Comparison of ENCODE assay signal across 8 cellular contexts in the genomic region with DNA sequence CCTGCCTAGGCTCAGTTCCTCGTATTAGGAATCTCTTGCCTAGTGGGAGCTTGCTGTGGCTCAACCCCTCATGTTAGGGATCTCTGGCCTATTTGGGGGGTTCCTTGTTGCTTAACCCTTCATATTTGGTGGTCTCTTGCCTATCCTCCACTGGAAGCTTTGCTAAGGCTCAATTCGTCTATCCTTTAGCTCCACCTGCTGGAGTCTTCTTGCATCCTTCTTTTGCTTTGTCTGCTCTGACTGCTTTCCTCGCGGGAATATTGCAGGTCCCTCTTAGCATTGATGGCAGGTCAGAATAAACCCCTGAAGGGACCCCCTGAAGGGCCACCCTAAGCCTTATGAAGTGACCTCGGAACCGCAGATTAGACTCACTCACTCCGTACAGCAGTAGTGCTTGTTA.
DNase-seq lines count a peak whose midpoint lies in the region; ATAC-seq and TF ChIP-seq lines count a peak whose summit lies in the region.

No MANE protein-coding gene starts in this region.

- DNase-seq in COR-L47 (lab: John Stamatoyannopoulos, UW) = peak; percentile 51
- DNase-seq in HT1080 (ENCODE audit: low read depth) = peak; percentile 40
- DNase-seq in iPS-NIHi7 (ENCODE audit: extremely low spot score) = peak; percentile 72
- no peak for DNase-seq in foreskin melanocyte
- no peak for DNase-seq in stimulated activated CD4-positive, alpha-beta T cell treated with anti-CD3 and anti-CD28 coated beads, Interleukin-12 subunit alpha, Interleukin-12 subunit beta, amount 100 ng/mL, for 4 hours
- no peak for DNase-seq in stimulated activated naive CD8-positive, alpha-beta T cell treated with anti-CD3 and anti-CD28 coated beads, Interleukin-15, Interleukin-2, amounts not matched to agents 100 U/mL and 50 U/mL, for 24 hours

- peak; percentile 87 for ATAC-seq in SK-N-SH treated with all-trans-retinoic acid at 6 μM for 48 hours
- no peak for ATAC-seq in GM21723 (IDR thresholded peaks at IDR 0.05; ENCODE audit: unreplicated experiment)
- no peak for ATAC-seq in stimulated activated naive CD8-positive, alpha-beta T cell treated with anti-CD3 and anti-CD28 coated beads, Interleukin-15, Interleukin-2, amounts not matched to agents 100 U/mL and 50 U/mL, for 24 hours

TF ChIP-seq in SK-N-SH treated with all-trans-retinoic acid at 6 μM for 48 hours, 23 proteins besides CTCF, POLR2A, EP300 and RAD21:
- TF ChIP-seq ZC3H10 (CRISPR knock-in tag; IDR thresholded peaks at IDR 0.05) (no peak), ZFP3 (CRISPR knock-in tag; IDR thresholded peaks at IDR 0.05) (no peak), SNAI2 (CRISPR knock-in tag; IDR thresholded peaks at IDR 0.05) (no peak), ARNTL (CRISPR knock-in tag; IDR thresholded peaks at IDR 0.05; ENCODE audit: borderline replicate concordance, low read depth) (no peak), ZFP30 (CRISPR knock-in tag; IDR thresholded peaks at IDR 0.05) (no peak), OSR1 (CRISPR knock-in tag; IDR thresholded peaks at IDR 0.05) (no peak), ESRRG (CRISPR knock-in tag; IDR thresholded peaks at IDR 0.05) (no peak), CSDC2 (CRISPR knock-in tag; IDR thresholded peaks at IDR 0.05) (no peak), ZNF8 (CRISPR knock-in tag; IDR thresholded peaks at IDR 0.05) (no peak), ZNF565 (CRISPR knock-in tag; conservative IDR thresholded peaks at IDR 0.05; ENCODE audit: low read depth) (no peak), TCF4 (CRISPR knock-in tag; IDR thresholded peaks at IDR 0.05; ENCODE audit: borderline replicate concordance) (no peak), RARB (CRISPR knock-in tag; IDR thresholded peaks at IDR 0.05) (no peak), GLIS3 (CRISPR knock-in tag; IDR thresholded peaks at IDR 0.05) (no peak), POU6F1 (CRISPR knock-in tag; IDR thresholded peaks at IDR 0.05; ENCODE audit: borderline replicate concordance, low read depth) (no peak), CSRNP3 (CRISPR knock-in tag; IDR thresholded peaks at IDR 0.05) (no peak)
- TF ChIP-seq, protein P1, sequence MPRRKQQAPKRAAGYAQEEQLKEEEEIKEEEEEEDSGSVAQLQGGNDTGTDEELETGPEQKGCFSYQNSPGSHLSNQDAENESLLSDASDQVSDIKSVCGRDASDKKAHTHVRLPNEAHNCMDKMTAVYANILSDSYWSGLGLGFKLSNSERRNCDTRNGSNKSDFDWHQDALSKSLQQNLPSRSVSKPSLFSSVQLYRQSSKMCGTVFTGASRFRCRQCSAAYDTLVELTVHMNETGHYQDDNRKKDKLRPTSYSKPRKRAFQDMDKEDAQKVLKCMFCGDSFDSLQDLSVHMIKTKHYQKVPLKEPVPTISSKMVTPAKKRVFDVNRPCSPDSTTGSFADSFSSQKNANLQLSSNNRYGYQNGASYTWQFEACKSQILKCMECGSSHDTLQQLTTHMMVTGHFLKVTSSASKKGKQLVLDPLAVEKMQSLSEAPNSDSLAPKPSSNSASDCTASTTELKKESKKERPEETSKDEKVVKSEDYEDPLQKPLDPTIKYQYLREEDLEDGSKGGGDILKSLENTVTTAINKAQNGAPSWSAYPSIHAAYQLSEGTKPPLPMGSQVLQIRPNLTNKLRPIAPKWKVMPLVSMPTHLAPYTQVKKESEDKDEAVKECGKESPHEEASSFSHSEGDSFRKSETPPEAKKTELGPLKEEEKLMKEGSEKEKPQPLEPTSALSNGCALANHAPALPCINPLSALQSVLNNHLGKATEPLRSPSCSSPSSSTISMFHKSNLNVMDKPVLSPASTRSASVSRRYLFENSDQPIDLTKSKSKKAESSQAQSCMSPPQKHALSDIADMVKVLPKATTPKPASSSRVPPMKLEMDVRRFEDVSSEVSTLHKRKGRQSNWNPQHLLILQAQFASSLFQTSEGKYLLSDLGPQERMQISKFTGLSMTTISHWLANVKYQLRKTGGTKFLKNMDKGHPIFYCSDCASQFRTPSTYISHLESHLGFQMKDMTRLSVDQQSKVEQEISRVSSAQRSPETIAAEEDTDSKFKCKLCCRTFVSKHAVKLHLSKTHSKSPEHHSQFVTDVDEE (CRISPR knock-in tag; IDR thresholded peaks at IDR 0.05) = no peak
- TF ChIP-seq, protein P2, sequence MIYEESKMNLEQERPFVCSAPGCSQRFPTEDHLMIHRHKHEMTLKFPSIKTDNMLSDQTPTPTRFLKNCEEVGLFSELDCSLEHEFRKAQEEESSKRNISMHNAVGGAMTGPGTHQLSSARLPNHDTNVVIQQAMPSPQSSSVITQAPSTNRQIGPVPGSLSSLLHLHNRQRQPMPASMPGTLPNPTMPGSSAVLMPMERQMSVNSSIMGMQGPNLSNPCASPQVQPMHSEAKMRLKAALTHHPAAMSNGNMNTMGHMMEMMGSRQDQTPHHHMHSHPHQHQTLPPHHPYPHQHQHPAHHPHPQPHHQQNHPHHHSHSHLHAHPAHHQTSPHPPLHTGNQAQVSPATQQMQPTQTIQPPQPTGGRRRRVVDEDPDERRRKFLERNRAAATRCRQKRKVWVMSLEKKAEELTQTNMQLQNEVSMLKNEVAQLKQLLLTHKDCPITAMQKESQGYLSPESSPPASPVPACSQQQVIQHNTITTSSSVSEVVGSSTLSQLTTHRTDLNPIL (CRISPR knock-in tag; IDR thresholded peaks at IDR 0.05; ENCODE audit: low read depth) = no peak
TF ChIP-seq in SK-N-SH treated with all-trans-retinoic acid at 6 μM for 48 hours: peak in this region for 0.

Comparison
In these comparisons a context has a peak if more than half of its experiments do, and no peak if none do; other contexts are left out.
1. DNase-seq: peak in COR-L47 (single experiment), HT1080 (single experiment) and iPS-NIHi7 (single experiment); none in foreskin melanocyte (single experiment), stimulated activated CD4-positive, alpha-beta T cell treated with anti-CD3 and anti-CD28 coated beads, Interleukin-12 subunit alpha, Interleukin-12 subunit beta, amount 100 ng/mL, for 4 hours (single experiment) and stimulated activated naive CD8-positive, alpha-beta T cell treated with anti-CD3 and anti-CD28 coated beads, Interleukin-15, Interleukin-2, amounts not matched to agents 100 U/mL and 50 U/mL, for 24 hours (single experiment).